In the genomic region with DNA sequence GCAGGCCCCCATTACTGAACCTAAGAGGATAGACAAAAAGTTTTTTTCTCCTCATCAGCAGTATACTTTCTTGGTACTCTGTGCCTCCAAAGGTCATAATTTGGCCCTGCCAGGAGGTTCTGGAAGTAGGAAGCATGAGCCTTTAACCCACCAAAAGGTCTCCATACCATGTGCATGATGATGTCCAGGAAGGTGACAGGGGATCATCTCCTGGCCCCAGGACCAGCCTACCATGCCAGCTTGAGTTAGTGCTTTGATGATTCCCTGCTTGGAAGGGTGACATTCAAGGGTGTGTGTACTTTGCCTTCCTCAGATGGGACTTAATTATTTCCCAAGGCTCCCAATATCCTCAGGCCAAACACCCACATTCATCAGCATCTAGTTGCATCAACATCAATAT, we compare ENCODE assay signal across 11 cellular contexts. TPM values are rescaled to one million over a fixed set of nuclear protein-coding genes. Genes with fewer than 3 reads are reported as not detected.
"Had no signal": no experiment of that assay in that cellular context is flagged by ENCODE, and none has a peak within 500 bp of the region (broad histone marks: within the 10 kb centered on the region; RNA-seq: fewer than 3 reads in every experiment).

No MANE protein-coding gene starts in this region.

- H3K9me3 ChIP-seq: HAP-1 had no signal

- H3K4me1 ChIP-seq: HAP-1 had no signal

- H2AFZ ChIP-seq: GM23248, GM23338 had no signal

- DNase-seq: GM23248, GOT3, H7, H9, HCEC 1CT, HFFc6 had no signal

- H3K9ac ChIP-seq: GM23248 had no signal

- H3K4me3 Mint-ChIP-seq: GM23338, H9, HFFc6 had no signal

- H3K9me3 Mint-ChIP-seq: GM23338 had no signal

- H3K27ac ChIP-seq: GM23248 had no signal

- H3K4me3 ChIP-seq: GM23248, GM23338, HAP-1 had no signal

- H3K36me3 ChIP-seq: HAP-1 had no signal

- H3K27ac Mint-ChIP-seq: GM23338, H9, HFFc6 had no signal

- H3K4me1 Mint-ChIP-seq: H9 had no signal

- ATAC-seq: GM23338, HCT116 had no signal

- H3K4me2 ChIP-seq: GM23338 had no signal

RNA-seq across cellular contexts. Expression of gene SPRR1A, which starts 6.3 kb away (rescaled TPM):
- total RNA-seq: GM23248, GM23338, H1, H4, H7, H9, HFFc6 had no signal
- polyA plus RNA-seq: GM23248, GM23338, H1 had no signal

RNA-seq across cellular contexts. Expression of gene SPRR4, which starts 7.2 kb away (rescaled TPM):
- total RNA-seq: GM23248, GM23338, H1, H4, H7, H9, HFFc6 had no signal
- polyA plus RNA-seq: GM23248, GM23338, H1 had no signal

RNA-seq across cellular contexts. Expression of gene SPRR3, which starts 23.9 kb away (rescaled TPM):
- total RNA-seq: GM23248, GM23338, H1, H4, H7, H9, HFFc6 had no signal
- polyA plus RNA-seq: GM23248, GM23338, H1 had no signal

RNA-seq across cellular contexts. Expression of gene SPRR5, which starts 30.6 kb away (rescaled TPM):
- total RNA-seq: GM23248, GM23338, H1, H4, H7, H9, HFFc6 had no signal
- polyA plus RNA-seq: GM23248, GM23338, H1 had no signal

RNA-seq across cellular contexts. Expression of gene SPRR1B, which starts 53.4 kb away (rescaled TPM):
- total RNA-seq: GM23248, GM23338, H1, H4, H7, H9, HFFc6 had no signal
- polyA plus RNA-seq: GM23248, GM23338 had no signal
